23 cellular contexts compared by ENCODE assay signal in genomic region chr3:94734201-94734600, GRCh38.
"Had no signal": no experiment of that assay in that cellular context is flagged by ENCODE, and none has a peak within 500 bp of the region (broad histone marks: within the 10 kb centered on the region; RNA-seq: fewer than 3 reads in every experiment).

No MANE protein-coding gene starts in this region.

- H3K4me1 ChIP-seq: left ventricle myocardium inferior, parathyroid adenoma, psoas muscle, suprapubic skin, tibial nerve, uterus had no signal

- H3K27me3 ChIP-seq: hepatocyte, neutrophil, suprapubic skin, tibial nerve, uterus had no signal

- H3K27ac ChIP-seq: hepatocyte, left ventricle myocardium inferior, neutrophil, parathyroid adenoma, psoas muscle, skin epidermis, suprapubic skin, tibial nerve, uterus had no signal

- DNase-seq: islet precursor cell; left ventricle myocardium inferior; midbrain; mucosa of descending colon; naive thymus-derived CD4-positive, alpha-beta T cell; occipital lobe; psoas muscle; right cardiac atrium; stimulated activated CD4-positive, alpha-beta T cell treated with anti-CD3 and anti-CD28 coated beads, Interleukin-12 subunit alpha, Interleukin-12 subunit beta, amount 100 ng/mL, for 4 hours; stimulated activated CD4-positive, alpha-beta T cell treated with anti-CD3 and anti-CD28 coated beads, Interleukin-15, amount 100 ng/mL, for 24 hours; stimulated activated CD4-positive, alpha-beta T cell treated with anti-CD3 and anti-CD28 coated beads, Interleukin-2, amount 100 ng/mL, for 24 hours; stimulated activated CD4-positive, alpha-beta T cell treated with anti-CD3 and anti-CD28 coated beads, Interleukin-4, amount 100 ng/mL, for 1 hour; stimulated activated naive B cell treated with anti-CD40 and anti-IgM and Interleukin-4, amounts not matched to agents 10 μg/mL and 1 μg/mL and 100 μg/mL, for 72 hours; uterus had no signal

- H3K4me3 ChIP-seq: hepatocyte, left ventricle myocardium inferior, lung, mucosa of descending colon, psoas muscle, skin epidermis, suprapubic skin, tibial nerve, uterus had no signal

- ATAC-seq: mucosa of descending colon; naive thymus-derived CD4-positive, alpha-beta T cell; natural killer cell treated with Interleukin-12 subunit alpha and Interleukin-12 subunit beta and Interleukin-15 and Interleukin-18, amount 100 ng/mL, for 72 hours; psoas muscle; right cardiac atrium; sciatic nerve; stimulated activated naive B cell treated with anti-CD40 and anti-IgM and Interleukin-4, amounts not matched to agents 10 μg/mL and 1 μg/mL and 100 μg/mL, for 72 hours had no signal

- H3K4me2 ChIP-seq: hepatocyte had no signal

- H3K36me3 ChIP-seq: left ventricle myocardium inferior, neutrophil, suprapubic skin, tibial nerve, uterus had no signal

- H2AFZ ChIP-seq: hepatocyte, parathyroid adenoma had no signal

- H3K9ac ChIP-seq: parathyroid adenoma had no signal

- H3K9me3 ChIP-seq: left ventricle myocardium inferior, mucosa of descending colon, neutrophil, psoas muscle, tibial nerve, uterus had no signal
